In the genomic region with DNA sequence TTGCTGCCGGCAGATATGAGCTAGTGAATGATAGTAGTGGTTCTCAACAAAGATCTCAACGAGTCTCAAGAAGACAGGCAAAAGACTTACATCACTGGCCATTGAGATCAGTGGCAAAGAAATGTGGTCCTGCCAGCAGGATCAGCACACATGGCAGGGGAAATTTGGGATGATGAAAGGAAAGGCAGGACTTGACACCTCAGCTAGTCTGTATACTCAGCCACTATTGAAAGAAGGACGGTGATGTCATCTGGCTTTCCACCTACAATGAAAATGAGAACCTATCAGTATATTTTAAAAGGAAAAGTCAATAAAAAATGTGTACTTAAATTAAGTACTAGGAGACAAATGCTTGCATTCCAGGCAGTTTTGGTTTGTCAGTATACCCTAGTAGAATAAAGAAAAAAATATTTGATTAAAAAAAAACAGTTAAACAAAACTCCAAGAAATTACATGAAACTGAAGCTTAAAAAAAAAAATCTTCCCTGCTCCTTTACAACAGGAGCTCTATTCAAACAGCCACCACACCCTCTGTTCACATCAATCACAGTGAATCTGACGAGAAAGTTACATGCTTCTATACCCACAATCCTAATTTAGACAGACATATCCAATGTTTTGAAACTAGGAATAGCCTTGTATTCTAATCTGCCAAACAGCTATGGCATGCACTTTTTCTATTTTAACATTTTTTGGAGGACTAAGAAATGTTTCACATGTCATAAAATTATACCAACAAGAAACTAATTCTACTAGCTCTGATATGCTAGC, we compare ENCODE assay signal across 1 cellular context.
TF ChIP-seq lines count a peak whose summit lies in the region.

No MANE protein-coding gene starts in this region.

TF ChIP-seq in GM23338, 12 proteins besides CTCF, POLR2A, EP300 and RAD21:
- TF ChIP-seq ZNF114 (CRISPR knock-in tag; IDR thresholded peaks at IDR 0.05), result no peak
- TF ChIP-seq STAT1 (IDR thresholded peaks at IDR 0.05; ENCODE audit: unreplicated experiment), result no peak
- TF ChIP-seq EZH2 (IDR thresholded peaks at IDR 0.05; ENCODE audit: low read depth, unreplicated experiment), result no peak
- no peak for TF ChIP-seq JUNB (IDR thresholded peaks at IDR 0.05; ENCODE audit: unreplicated experiment)
- no peak for TF ChIP-seq POLR2AphosphoS5 (IDR thresholded peaks at IDR 0.05; ENCODE audit: low read depth)
- TF ChIP-seq, protein P1, sequence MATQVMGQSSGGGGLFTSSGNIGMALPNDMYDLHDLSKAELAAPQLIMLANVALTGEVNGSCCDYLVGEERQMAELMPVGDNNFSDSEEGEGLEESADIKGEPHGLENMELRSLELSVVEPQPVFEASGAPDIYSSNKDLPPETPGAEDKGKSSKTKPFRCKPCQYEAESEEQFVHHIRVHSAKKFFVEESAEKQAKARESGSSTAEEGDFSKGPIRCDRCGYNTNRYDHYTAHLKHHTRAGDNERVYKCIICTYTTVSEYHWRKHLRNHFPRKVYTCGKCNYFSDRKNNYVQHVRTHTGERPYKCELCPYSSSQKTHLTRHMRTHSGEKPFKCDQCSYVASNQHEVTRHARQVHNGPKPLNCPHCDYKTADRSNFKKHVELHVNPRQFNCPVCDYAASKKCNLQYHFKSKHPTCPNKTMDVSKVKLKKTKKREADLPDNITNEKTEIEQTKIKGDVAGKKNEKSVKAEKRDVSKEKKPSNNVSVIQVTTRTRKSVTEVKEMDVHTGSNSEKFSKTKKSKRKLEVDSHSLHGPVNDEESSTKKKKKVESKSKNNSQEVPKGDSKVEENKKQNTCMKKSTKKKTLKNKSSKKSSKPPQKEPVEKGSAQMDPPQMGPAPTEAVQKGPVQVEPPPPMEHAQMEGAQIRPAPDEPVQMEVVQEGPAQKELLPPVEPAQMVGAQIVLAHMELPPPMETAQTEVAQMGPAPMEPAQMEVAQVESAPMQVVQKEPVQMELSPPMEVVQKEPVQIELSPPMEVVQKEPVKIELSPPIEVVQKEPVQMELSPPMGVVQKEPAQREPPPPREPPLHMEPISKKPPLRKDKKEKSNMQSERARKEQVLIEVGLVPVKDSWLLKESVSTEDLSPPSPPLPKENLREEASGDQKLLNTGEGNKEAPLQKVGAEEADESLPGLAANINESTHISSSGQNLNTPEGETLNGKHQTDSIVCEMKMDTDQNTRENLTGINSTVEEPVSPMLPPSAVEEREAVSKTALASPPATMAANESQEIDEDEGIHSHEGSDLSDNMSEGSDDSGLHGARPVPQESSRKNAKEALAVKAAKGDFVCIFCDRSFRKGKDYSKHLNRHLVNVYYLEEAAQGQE (IDR thresholded peaks at IDR 0.05; ENCODE audit: unreplicated experiment), result no peak
- TF ChIP-seq CREB1 (CRISPR knock-in tag; IDR thresholded peaks at IDR 0.05; ENCODE audit: low read depth), result no peak
